Comparison of ENCODE assay signal across 13 cellular contexts in genomic region chr3:140207541-140207940, GRCh38.
"Had no signal": no experiment of that assay in that cellular context is flagged by ENCODE, and none has a peak within 500 bp of the region (broad histone marks: within the 10 kb centered on the region; RNA-seq: fewer than 3 reads in every experiment).

No MANE protein-coding gene starts in this region.

- ATAC-seq: activated CD8-positive, alpha-beta memory T cell treated with anti-CD3 and anti-CD28 coated beads, Interleukin-2, amount 10 ng/mL, durations not matched to agents 7 days and 5 days; left ventricle myocardium superior; sciatic nerve; stimulated activated naive CD8-positive, alpha-beta T cell treated with anti-CD3 and anti-CD28 coated beads, Interleukin-15, amount 100 ng/mL, for 72 hours had no signal

- DNase-seq: activated CD4-positive, alpha-beta memory T cell treated with anti-CD3 and anti-CD28 coated beads, Interleukin-2, amount 10 ng/mL, durations not matched to agents 7 days and 5 days; activated CD8-positive, alpha-beta memory T cell treated with anti-CD3 and anti-CD28 coated beads, Interleukin-2, amount 10 ng/mL, durations not matched to agents 7 days and 5 days; cerebellar nuclear complex; effector CD8-positive, alpha-beta T cell; esophagus squamous epithelium; left ventricle myocardium superior; nephron progenitor cell; nucleus accumbens; stimulated activated CD4-positive, alpha-beta T cell treated with anti-CD3 and anti-CD28 coated beads, Interleukin-4, amount 100 ng/mL, for 1 hour; stimulated activated naive CD8-positive, alpha-beta T cell treated with anti-CD3 and anti-CD28 coated beads, Interleukin-15, amount 100 ng/mL, for 72 hours; transverse colon; uterus had no signal
